ENCODE assay signal across 20 cellular contexts in the genomic region with DNA sequence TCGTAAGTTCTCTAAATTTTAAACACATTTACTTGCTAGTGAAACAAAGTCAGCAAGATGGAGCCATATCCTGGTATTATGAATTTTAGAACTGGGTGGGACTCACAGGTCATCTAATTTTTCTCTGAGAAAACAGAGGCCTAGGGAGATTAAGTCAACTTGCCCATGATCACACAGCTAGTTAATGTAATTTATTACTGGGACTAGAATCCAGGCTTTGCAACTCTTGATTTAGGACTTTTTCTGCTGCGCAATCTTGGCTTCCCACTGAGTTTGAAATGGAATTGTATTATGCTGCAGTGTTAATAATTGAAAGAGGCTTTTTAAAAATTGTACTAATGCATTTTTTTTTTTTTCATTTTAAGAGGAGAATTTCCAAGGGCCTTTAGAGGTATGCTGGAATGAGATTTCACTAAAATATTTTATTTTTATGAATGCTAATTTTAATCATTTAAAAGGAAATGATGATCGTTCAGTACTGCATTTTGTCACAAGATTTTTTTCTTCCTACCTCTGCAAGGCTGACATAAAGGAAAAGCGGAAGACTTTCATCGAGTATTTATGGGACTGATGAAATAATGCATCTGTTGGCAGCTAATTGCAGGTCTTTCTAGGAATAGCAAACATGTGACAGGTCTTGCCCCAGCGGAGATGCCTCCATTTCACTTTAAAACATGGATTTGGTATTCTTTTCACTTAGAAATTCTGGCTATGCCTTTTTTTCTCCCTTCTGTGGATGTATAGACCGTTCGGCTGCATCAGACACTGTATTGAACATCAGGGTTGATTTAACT.
"Had no signal": no experiment of that assay in that cellular context is flagged by ENCODE, and none has a peak within 500 bp of the region (broad histone marks: within the 10 kb centered on the region; RNA-seq: fewer than 3 reads in every experiment).

No MANE protein-coding gene starts in this region.

- H3K9me3 Mint-ChIP-seq: naive B cell, nephron progenitor cell had no signal

- H3K27ac ChIP-seq: dorsolateral prefrontal cortex, hepatocyte, neutrophil, psoas muscle, stomach, thoracic aorta had no signal

- ATAC-seq: left cardiac atrium, psoas muscle had no signal

- H3K4me3 ChIP-seq: dorsolateral prefrontal cortex, hepatocyte, psoas muscle, stomach, thoracic aorta had no signal

- H3K4me3 Mint-ChIP-seq: naive B cell, nephron progenitor cell had no signal

- H3K27me3 Mint-ChIP-seq: naive B cell had no signal

- DNase-seq: cortex of kidney; dorsolateral prefrontal cortex; effector CD8-positive, alpha-beta T cell; foreskin melanocyte; head of caudate nucleus; kidney; left cardiac atrium; mesendoderm; naive B cell; nephron progenitor cell; psoas muscle; small intestine; stimulated activated CD4-positive, alpha-beta T cell treated with anti-CD3 and anti-CD28 coated beads, Interleukin-12 subunit alpha, Interleukin-12 subunit beta, amount 100 ng/mL, for 4 hours; stimulated activated naive CD4-positive, alpha-beta T cell; stomach; substantia nigra; trophoblast cell had no signal

- H3K36me3 ChIP-seq: neutrophil, thoracic aorta had no signal

- H3K27me3 ChIP-seq: dorsolateral prefrontal cortex, hepatocyte, neutrophil, stomach had no signal

- H3K9me3 ChIP-seq: neutrophil, psoas muscle, stomach, thoracic aorta had no signal

- H3K27ac Mint-ChIP-seq: naive B cell, nephron progenitor cell had no signal
